Comparison of ENCODE assay signal across 11 cellular contexts in the genomic region with DNA sequence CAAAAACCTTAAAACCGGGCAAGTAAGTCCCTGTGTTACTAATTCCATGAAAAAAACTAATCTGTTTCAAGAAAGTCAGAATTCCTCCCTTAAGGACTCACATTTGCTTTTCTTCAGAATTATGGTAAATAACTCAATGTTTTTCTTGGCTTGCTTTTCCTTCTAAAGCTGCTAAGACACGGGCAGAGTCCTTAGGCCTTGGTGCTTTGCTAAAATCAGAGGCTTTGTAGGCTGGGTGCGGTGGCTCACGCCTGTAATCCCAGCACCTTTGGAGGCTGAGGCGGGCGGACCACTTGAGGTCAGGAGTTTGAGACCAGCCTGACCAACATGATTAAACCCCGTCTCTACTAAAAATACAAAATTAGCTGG. TPM values are rescaled to one million over a fixed set of nuclear protein-coding genes. Genes with fewer than 3 reads are reported as not detected.
DNase-seq lines count a peak whose midpoint lies in the region; ATAC-seq and TF ChIP-seq lines count a peak whose summit lies in the region.
"Had no signal": no experiment of that assay in that cellular context is flagged by ENCODE, and none has a peak within 500 bp of the region (broad histone marks: within the 10 kb centered on the region; RNA-seq: fewer than 3 reads in every experiment).

No MANE protein-coding gene starts in this region.

- no peak for TF ChIP-seq CTCF in AG04450 (IDR thresholded peaks at IDR 0.05; ENCODE audit: low read depth, low read length)
- TF ChIP-seq CTCF in astrocyte of the spinal cord (IDR thresholded peaks at IDR 0.05; ENCODE audit: low read depth, low read length) = no peak
- no peak for TF ChIP-seq CTCF in psoas muscle (IDR thresholded peaks at IDR 0.05)
- no peak for TF ChIP-seq CTCF in A673 (conservative IDR thresholded peaks at IDR 0.05; ENCODE audit: low read depth, low read length)

- H3K4me1 ChIP-seq in psoas muscle (peaks cover 10% of the 10 kb centered on the region), A673 (ENCODE audit: insufficient read depth, low read length, poor library complexity, severe bottlenecking) (peaks cover 7% of the 10 kb centered on the region)

- no TSS peak for BruUV-seq in A673 (replicated peaks; lab: Mats Ljungman, UMichigan)

- CTCF ChIA-PET in AG04450 (lab: Charles Lee) (interaction anchor here (1.3 to 1.5 kb wide), 2 partner anchors 53 to 343 kb away, joined by 3 to 4 read pairs; no protein-coding TSS in a partner anchor), A673 (lab: Charles Lee) (no interaction called here)

- H3K27ac ChIP-seq in AG04450 (ENCODE audit: low read depth, low read length) (peak overlapping the region; percentile 73), psoas muscle (peak overlapping the region; percentile 61), A673 (ENCODE audit: low read depth, low read length, poor library complexity, severe bottlenecking) (no peak overlapping the region)

- intact Hi-C loops in left ventricle myocardium superior (cut with micrococcal nuclease) = no loop called here
- intact Hi-C loops in psoas muscle (cut with DNase I) = loop anchor here in 1 of 2 donors (5.0 kb wide), 1 partner anchor 50 kb away; no protein-coding TSS in a partner anchor
- intact Hi-C loops in A673 (cut with micrococcal nuclease; ENCODE audit: unreplicated experiment) = no loop called here

- in situ Hi-C loops in astrocyte of the spinal cord (cut with HindIII; ENCODE audit: low sequenced_read_pairs) = no loop called here

- POLR2A ChIA-PET in AG04450 (lab: Yijun Ruan, JAX) (no interaction called here), A673 (lab: Charles Lee; ENCODE audit: low non-redundant PET) (no interaction called here)

- H3K9me3 ChIP-seq in AG04450 (ENCODE audit: control insufficient read depth, insufficient read depth, low read length) (peaks cover 15% of the 10 kb centered on the region; the same call in 1 of the 2 replicates), psoas muscle (no peaks in the 10 kb centered on the region), A673 (ENCODE audit: low read depth, low read length, poor library complexity, severe bottlenecking) (no peaks in the 10 kb centered on the region)

- WGBS in psoas muscle, 3 donors = 77 to 86% (median 83%) methylated on average over 7 of the region's 7 CpGs

- H3K36me3 ChIP-seq in psoas muscle (ENCODE audit: insufficient read depth in 1 of 2, low read depth in 1 of 2) (no peaks in the 10 kb centered on the region), A673 (ENCODE audit: insufficient read depth, low read length, poor library complexity, severe bottlenecking) (no peaks in the 10 kb centered on the region)

- H3K27me3 ChIP-seq in AG04450 (ENCODE audit: control insufficient read depth, insufficient read depth, low read length) = no peaks in the 10 kb centered on the region
- H3K27me3 ChIP-seq in psoas muscle (ENCODE audit: insufficient read depth in 3 of 3, low read length in 2 of 3) = no peaks in the 10 kb centered on the region
- no peaks in the 10 kb centered on the region for H3K27me3 ChIP-seq in A673 (replicated peaks; ENCODE audit: insufficient read depth, low read depth, low read length, poor library complexity)

- DNase-seq in AG04450 (ENCODE audit: low read depth, low spot score) = no peak
- peak; percentile 67 for DNase-seq in astrocyte of the spinal cord (ENCODE audit: low read depth, low spot score)
- DNase-seq in left ventricle myocardium superior = no peak
- DNase-seq in psoas muscle = no peak
- DNase-seq in SKM-1 treated with dmso at 0.1 percent for 144 hours (lab: John Stamatoyannopoulos, UW; ENCODE audit: unreplicated experiment) = no peak
- DNase-seq in NCI-H226 = no peak
- no peak for DNase-seq in A673 (ENCODE audit: low spot score)
- DNase-seq in DMS79 (lab: John Stamatoyannopoulos, UW) = no peak
- DNase-seq: activated CD4-positive, CD25-positive, alpha-beta regulatory T cell treated with anti-CD3 and anti-CD28 coated beads, Interleukin-2, amount 50 U/mL, for 72 hours; EL; NCI-H526 had no signal

- ATAC-seq in left ventricle myocardium superior (peak; percentile 34), psoas muscle (no peak)

- H3K4me3 ChIP-seq in AG04450 (ENCODE audit: low read depth, low read length) (no peak overlapping the region), astrocyte of the spinal cord (ENCODE audit: low read depth, low read length) (no peak overlapping the region), psoas muscle (peak overlapping the region; percentile 41), A673 (ENCODE audit: low read depth, low read length, poor library complexity, severe bottlenecking) (no peak overlapping the region)

RNA-seq across cellular contexts. Expression of a gene that starts 32.0 kb away (rescaled TPM):
- 97.4 and 110 TPM in 2 replicates for polyA plus RNA-seq in AG04450 (2011; rRNA removed)
- polyA minus RNA-seq in AG04450 (2011; rRNA and poly(A)+ RNA removed) = 114 and 135 TPM in 2 replicates
- 40.4 TPM for total RNA-seq in left ventricle myocardium superior
- total RNA-seq in psoas muscle = 10 to 100 TPM; 14.6 to 20.2 (median 15.0) TPM
- polyA plus RNA-seq in psoas muscle = 10 to 100 TPM in 2 of 3 donors, 1 to 10 TPM in 1; 7.1 to 19.3 (median 17.6) TPM
- total RNA-seq in A673 (2021) = 35.5 and 41.2 TPM in 2 replicates
